1 cellular context compared by ENCODE assay signal in the genomic region with DNA sequence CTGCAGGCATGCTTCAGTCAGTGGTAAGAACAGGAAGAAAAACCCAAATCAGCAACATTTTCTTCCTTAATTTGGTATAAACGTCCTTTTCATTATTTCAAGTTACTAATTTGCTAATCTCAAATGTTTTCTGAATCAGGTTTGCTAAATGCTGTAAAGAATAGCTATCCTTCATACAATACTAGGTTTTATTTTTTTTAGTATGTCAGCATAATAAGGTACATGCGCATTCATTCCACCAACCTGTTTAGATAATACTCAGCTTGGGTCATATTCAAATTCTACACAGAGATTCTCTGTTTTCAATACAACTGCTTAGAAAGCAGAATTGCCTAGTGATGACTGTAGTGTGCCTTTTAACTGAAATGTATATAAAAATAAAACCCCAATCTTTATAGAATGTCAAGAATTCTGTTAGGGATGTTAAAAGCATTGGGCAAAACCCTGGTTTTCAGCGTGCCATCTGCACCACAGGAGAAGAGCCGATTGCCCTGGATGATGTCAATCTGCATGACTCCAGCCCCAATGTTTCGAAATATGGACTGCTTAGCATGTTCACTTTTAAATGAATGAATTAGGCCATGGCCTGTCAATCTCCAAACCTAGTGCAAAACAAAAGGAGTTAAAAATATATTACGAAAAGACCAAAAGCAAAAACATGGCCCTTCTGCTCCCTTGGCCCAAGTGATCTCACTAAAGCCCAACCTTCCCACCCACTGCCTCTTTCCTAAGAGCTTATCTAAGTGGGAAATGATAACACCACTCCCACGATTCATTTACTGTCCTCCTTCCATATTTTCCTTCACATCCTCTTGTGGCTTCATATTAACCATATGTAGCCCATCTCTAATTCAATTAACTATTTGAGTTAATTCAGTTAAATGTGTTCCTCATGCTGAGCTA.
TF ChIP-seq lines count a peak whose summit lies in the region.

No MANE protein-coding gene starts in this region.

TF ChIP-seq in HCT116, 20 proteins besides CTCF, POLR2A, EP300 and RAD21 (continued from another document):
- TF ChIP-seq, protein P1, sequence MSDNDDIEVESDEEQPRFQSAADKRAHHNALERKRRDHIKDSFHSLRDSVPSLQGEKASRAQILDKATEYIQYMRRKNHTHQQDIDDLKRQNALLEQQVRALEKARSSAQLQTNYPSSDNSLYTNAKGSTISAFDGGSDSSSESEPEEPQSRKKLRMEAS (IDR thresholded peaks at IDR 0.05), result no peak
- TF ChIP-seq, protein P2, sequence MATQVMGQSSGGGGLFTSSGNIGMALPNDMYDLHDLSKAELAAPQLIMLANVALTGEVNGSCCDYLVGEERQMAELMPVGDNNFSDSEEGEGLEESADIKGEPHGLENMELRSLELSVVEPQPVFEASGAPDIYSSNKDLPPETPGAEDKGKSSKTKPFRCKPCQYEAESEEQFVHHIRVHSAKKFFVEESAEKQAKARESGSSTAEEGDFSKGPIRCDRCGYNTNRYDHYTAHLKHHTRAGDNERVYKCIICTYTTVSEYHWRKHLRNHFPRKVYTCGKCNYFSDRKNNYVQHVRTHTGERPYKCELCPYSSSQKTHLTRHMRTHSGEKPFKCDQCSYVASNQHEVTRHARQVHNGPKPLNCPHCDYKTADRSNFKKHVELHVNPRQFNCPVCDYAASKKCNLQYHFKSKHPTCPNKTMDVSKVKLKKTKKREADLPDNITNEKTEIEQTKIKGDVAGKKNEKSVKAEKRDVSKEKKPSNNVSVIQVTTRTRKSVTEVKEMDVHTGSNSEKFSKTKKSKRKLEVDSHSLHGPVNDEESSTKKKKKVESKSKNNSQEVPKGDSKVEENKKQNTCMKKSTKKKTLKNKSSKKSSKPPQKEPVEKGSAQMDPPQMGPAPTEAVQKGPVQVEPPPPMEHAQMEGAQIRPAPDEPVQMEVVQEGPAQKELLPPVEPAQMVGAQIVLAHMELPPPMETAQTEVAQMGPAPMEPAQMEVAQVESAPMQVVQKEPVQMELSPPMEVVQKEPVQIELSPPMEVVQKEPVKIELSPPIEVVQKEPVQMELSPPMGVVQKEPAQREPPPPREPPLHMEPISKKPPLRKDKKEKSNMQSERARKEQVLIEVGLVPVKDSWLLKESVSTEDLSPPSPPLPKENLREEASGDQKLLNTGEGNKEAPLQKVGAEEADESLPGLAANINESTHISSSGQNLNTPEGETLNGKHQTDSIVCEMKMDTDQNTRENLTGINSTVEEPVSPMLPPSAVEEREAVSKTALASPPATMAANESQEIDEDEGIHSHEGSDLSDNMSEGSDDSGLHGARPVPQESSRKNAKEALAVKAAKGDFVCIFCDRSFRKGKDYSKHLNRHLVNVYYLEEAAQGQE (IDR thresholded peaks at IDR 0.05; ENCODE audit: low read depth), result no peak
- TF ChIP-seq EGR1 (IDR thresholded peaks at IDR 0.05; ENCODE audit: low read depth), result no peak
- no peak for TF ChIP-seq POLR2AphosphoS5 (IDR thresholded peaks at IDR 0.05; ENCODE audit: low read depth, low read length)
- no peak for TF ChIP-seq ELF1 (IDR thresholded peaks at IDR 0.05; ENCODE audit: borderline replicate concordance, low read depth)
- TF ChIP-seq SP1 (IDR thresholded peaks at IDR 0.05; ENCODE audit: low read depth), result no peak
- TF ChIP-seq, protein P3, sequence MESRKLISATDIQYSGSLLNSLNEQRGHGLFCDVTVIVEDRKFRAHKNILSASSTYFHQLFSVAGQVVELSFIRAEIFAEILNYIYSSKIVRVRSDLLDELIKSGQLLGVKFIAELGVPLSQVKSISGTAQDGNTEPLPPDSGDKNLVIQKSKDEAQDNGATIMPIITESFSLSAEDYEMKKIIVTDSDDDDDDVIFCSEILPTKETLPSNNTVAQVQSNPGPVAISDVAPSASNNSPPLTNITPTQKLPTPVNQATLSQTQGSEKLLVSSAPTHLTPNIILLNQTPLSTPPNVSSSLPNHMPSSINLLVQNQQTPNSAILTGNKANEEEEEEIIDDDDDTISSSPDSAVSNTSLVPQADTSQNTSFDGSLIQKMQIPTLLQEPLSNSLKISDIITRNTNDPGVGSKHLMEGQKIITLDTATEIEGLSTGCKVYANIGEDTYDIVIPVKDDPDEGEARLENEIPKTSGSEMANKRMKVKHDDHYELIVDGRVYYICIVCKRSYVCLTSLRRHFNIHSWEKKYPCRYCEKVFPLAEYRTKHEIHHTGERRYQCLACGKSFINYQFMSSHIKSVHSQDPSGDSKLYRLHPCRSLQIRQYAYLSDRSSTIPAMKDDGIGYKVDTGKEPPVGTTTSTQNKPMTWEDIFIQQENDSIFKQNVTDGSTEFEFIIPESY (IDR thresholded peaks at IDR 0.05; ENCODE audit: extremely low read depth, insufficient replicate concordance, low read length), result no peak
- TF ChIP-seq EZH2 (IDR thresholded peaks at IDR 0.05), result no peak
- TF ChIP-seq SRF (IDR thresholded peaks at IDR 0.05; ENCODE audit: low read depth), result no peak
